In the genomic region with DNA sequence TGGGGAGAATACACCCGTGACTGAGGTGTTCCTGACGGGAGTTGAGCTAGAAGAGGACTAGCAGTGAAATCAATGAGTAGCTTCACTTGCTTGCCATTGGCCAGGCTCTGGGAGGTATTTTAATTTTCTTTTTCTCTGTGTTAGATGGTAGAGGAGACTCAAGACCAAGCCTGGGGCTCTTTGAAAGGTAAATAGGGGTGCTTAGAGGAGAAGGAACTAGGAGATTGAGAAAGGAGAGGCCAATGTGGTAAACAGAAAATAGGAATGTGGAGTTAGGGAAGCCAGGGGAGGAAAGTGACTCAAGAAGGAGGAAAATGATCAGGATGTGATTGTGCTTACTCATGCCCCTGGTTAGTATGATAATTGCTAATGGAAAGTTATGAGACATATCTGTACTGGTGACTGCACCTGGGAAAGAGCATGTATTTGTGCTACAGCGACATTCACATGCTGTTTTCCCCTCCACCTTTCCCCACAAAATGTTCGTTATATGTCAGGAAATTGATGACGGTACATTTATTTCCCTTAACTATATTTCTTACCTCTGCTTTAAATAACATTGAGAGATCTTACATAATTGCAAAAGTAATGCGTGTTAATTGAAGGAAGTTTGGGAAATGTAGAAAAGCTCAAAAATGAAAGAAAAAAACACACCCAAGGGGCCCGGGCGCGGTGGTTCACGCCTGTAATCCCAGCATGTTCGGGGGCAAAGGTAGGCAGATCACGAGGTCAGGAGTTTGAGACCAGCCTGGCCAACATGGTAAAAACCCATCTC, we compare ENCODE assay signal across 7 cellular contexts. TPM values are rescaled to one million over a fixed set of nuclear protein-coding genes. Genes with fewer than 3 reads are reported as not detected.
A peak's percentile ranks its signal among the peaks of the same experiment; 100 is the strongest.
DNase-seq lines count a peak whose midpoint lies in the region; ATAC-seq and TF ChIP-seq lines count a peak whose summit lies in the region.

No MANE protein-coding gene starts in this region.

- no peak for TF ChIP-seq CTCF in smooth muscle cell (IDR thresholded peaks at IDR 0.05; ENCODE audit: borderline replicate concordance, insufficient read depth, poor library complexity, severe bottlenecking)

- no peak overlapping the region for H3K9ac ChIP-seq in smooth muscle cell (ENCODE audit: low read depth)

- H3K4me2 ChIP-seq in smooth muscle cell: no peak overlapping the region

- CTCF ChIA-PET in activated CD4-positive, alpha-beta memory T cell treated with anti-CD3 and anti-CD28 coated beads, Interleukin-2, amount 10 ng/mL, durations not matched to agents 7 days and 5 days (lab: Charles Lee): interaction anchor here (0.5 to 0.7 kb wide), 2 partner anchors 28 to 1384 kb away, joined by 3 to 4 read pairs; no protein-coding TSS in a partner anchor

- no peaks in the 10 kb centered on the region for H3K9me3 Mint-ChIP-seq in activated CD4-positive, alpha-beta memory T cell treated with anti-CD3 and anti-CD28 coated beads, Interleukin-2, amount 10 ng/mL, durations not matched to agents 7 days and 5 days
- H3K9me3 Mint-ChIP-seq in memory B cell: no peaks in the 10 kb centered on the region

- H3K79me2 ChIP-seq in smooth muscle cell (ENCODE audit: low read depth): no peaks in the 10 kb centered on the region

- POLR2A ChIA-PET in activated CD4-positive, alpha-beta memory T cell treated with anti-CD3 and anti-CD28 coated beads, Interleukin-2, amount 10 ng/mL, durations not matched to agents 7 days and 5 days (lab: Charles Lee): interaction anchor here (0.6 to 2.1 kb wide), 5 partner anchors 16 to 67 kb away, joined by 3 to 6 read pairs (median 3); a partner anchor contains a TSS

- peak overlapping the region; percentile 13 for H3K27ac Mint-ChIP-seq in activated CD4-positive, alpha-beta memory T cell treated with anti-CD3 and anti-CD28 coated beads, Interleukin-2, amount 10 ng/mL, durations not matched to agents 7 days and 5 days
- no peak overlapping the region for H3K27ac Mint-ChIP-seq in memory B cell

- peak; percentile 41 for ATAC-seq in GM18867 (IDR thresholded peaks at IDR 0.05; ENCODE audit: unreplicated experiment)
- ATAC-seq in HG02973 (IDR thresholded peaks at IDR 0.05; ENCODE audit: unreplicated experiment): peak; percentile 54
- no peak for ATAC-seq in memory B cell (ENCODE audit: low read depth)

- H3K36me3 Mint-ChIP-seq in activated CD4-positive, alpha-beta memory T cell treated with anti-CD3 and anti-CD28 coated beads, Interleukin-2, amount 10 ng/mL, durations not matched to agents 7 days and 5 days (ENCODE audit: low read depth): no peaks in the 10 kb centered on the region
- no peaks in the 10 kb centered on the region for H3K36me3 Mint-ChIP-seq in memory B cell

- no peak overlapping the region for H3K27ac ChIP-seq in smooth muscle cell (ENCODE audit: low read depth)

- no peaks in the 10 kb centered on the region for H3K36me3 ChIP-seq in smooth muscle cell (ENCODE audit: low read depth)

- H4K20me1 ChIP-seq in smooth muscle cell (ENCODE audit: low read depth): no peaks in the 10 kb centered on the region

- H3K4me1 ChIP-seq in smooth muscle cell (ENCODE audit: low read depth): no peaks in the 10 kb centered on the region

- no peaks in the 10 kb centered on the region for H3F3A ChIP-seq in smooth muscle cell (ENCODE audit: low read depth)

- H3K4me3 Mint-ChIP-seq in activated CD4-positive, alpha-beta memory T cell treated with anti-CD3 and anti-CD28 coated beads, Interleukin-2, amount 10 ng/mL, durations not matched to agents 7 days and 5 days: peak overlapping the region; percentile 63
- H3K4me3 Mint-ChIP-seq in memory B cell: peak overlapping the region; percentile 1

- H3K27me3 Mint-ChIP-seq in activated CD4-positive, alpha-beta memory T cell treated with anti-CD3 and anti-CD28 coated beads, Interleukin-2, amount 10 ng/mL, durations not matched to agents 7 days and 5 days: no peaks in the 10 kb centered on the region
- H3K27me3 Mint-ChIP-seq in memory B cell: peaks cover 16% of the 10 kb centered on the region

- peaks cover 27% of the 10 kb centered on the region for H3K4me1 Mint-ChIP-seq in activated CD4-positive, alpha-beta memory T cell treated with anti-CD3 and anti-CD28 coated beads, Interleukin-2, amount 10 ng/mL, durations not matched to agents 7 days and 5 days
- H3K4me1 Mint-ChIP-seq in memory B cell: peaks cover 7% of the 10 kb centered on the region

- H2AFZ ChIP-seq in smooth muscle cell (ENCODE audit: low read depth): no peak overlapping the region

- H3K9me3 ChIP-seq in smooth muscle cell (replicated peaks; ENCODE audit: low read depth): no peaks in the 10 kb centered on the region

- no peaks in the 10 kb centered on the region for H3K27me3 ChIP-seq in smooth muscle cell (ENCODE audit: low read depth)

- no peak overlapping the region for H3K4me3 ChIP-seq in smooth muscle cell

- no peak for DNase-seq in activated CD4-positive, alpha-beta memory T cell treated with anti-CD3 and anti-CD28 coated beads, Interleukin-2, amount 10 ng/mL, durations not matched to agents 7 days and 5 days
- DNase-seq in memory B cell (ENCODE audit: low spot score in 2 of 2) (no peak), islet precursor cell (no peak), pons (ENCODE audit: low spot score) (no peak), smooth muscle cell (lab: John Stamatoyannopoulos, UW; ENCODE audit: unreplicated experiment) (no peak)

- 89% methylated on average over 12 of the region's 12 CpGs for WGBS in smooth muscle cell (ENCODE audit: low lambda C conversion rate)

RNA-seq across cellular contexts. Expression of a gene that starts 16.9 kb away (rescaled TPM):
- total RNA-seq in activated CD4-positive, alpha-beta memory T cell treated with anti-CD3 and anti-CD28 coated beads, Interleukin-2, amount 10 ng/mL, durations not matched to agents 7 days and 5 days: 10 to 100 TPM; 42.4 to 45.2 TPM
- total RNA-seq in smooth muscle cell: 22.0 and 26.2 TPM in 2 replicates
- 1.6 and 3.1 TPM in 2 replicates for polyA plus RNA-seq in smooth muscle cell
